ENCODE assay signal across 8 cellular contexts in the genomic region with DNA sequence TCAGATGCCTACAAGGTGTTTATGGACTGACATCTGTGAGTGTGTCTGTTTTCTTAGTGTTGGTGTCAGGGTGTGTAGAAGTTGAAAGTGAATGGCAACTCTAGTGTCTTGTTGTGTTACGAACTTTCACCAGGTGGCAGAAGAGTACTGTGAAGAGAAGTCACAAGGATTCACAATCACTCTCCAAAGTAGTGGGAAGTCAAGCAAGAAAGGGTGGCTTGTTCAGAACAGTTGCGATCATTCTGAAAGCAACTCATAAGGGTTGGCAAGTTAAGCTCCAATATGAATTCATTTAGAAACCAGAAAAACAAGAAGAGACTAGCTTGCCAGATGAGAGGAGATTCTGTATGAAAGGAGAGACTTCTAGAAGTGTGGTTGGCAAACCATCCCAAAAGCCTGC.
A peak's percentile ranks its signal among the peaks of the same experiment; 100 is the strongest.
DNase-seq lines count a peak whose midpoint lies in the region; ATAC-seq lines count a peak whose summit lies in the region.

No MANE protein-coding gene starts in this region.

- DNase-seq in activated gamma-delta T cell treated with Interleukin-2 at 50 U/mL for 16 hours (peak; percentile 33), activated gamma-delta T cell (lab: John Stamatoyannopoulos, UW) (no peak), HS-5 (ENCODE audit: low read depth) (peak; percentile 58), SK-N-MC (ENCODE audit: low read depth, low spot score) (peak; percentile 30), dedifferentiated amniotic fluid mesenchymal stem cell (ENCODE audit: extremely low spot score) (peak; percentile 77), mesendoderm (peak; percentile 78), NCI-H524 treated with DMSO at 0.1 percent for 48 hours (lab: John Stamatoyannopoulos, UW) (no peak)

- WGBS in mesendoderm (ENCODE audit: extremely low coverage, insufficient coverage, low lambda C conversion rate): no CpG with 5 or more reads among the region's 2 CpGs

- no peak overlapping the region for H4K5ac ChIP-seq in mesendoderm (ENCODE audit: low read length)

- H3K4me1 ChIP-seq in mesendoderm (ENCODE audit: control insufficient read depth, low read depth, low read length): no peaks in the 10 kb centered on the region

- H3K9ac ChIP-seq in SK-N-MC (ENCODE audit: insufficient read length) (no peak overlapping the region), mesendoderm (ENCODE audit: low read length) (no peak overlapping the region)

- no peak overlapping the region for H3K56ac ChIP-seq in mesendoderm (ENCODE audit: low read length)

- H3K27me3 ChIP-seq in mesendoderm (ENCODE audit: insufficient read depth, low read length, poor library complexity): no peaks in the 10 kb centered on the region

- no peak overlapping the region for H2AK5ac ChIP-seq in mesendoderm (ENCODE audit: low read length)

- H2BK15ac ChIP-seq in mesendoderm (replicated peaks; ENCODE audit: low read depth): no peak overlapping the region

- H3K36me3 ChIP-seq in SK-N-MC (ENCODE audit: insufficient read depth, low read length): no peaks in the 10 kb centered on the region
- H3K36me3 ChIP-seq in mesendoderm (ENCODE audit: control insufficient read depth, insufficient read depth, low read length): no peaks in the 10 kb centered on the region

- H3K4ac ChIP-seq in mesendoderm (ENCODE audit: low read depth, low read length): no peak overlapping the region

- H3K79me2 ChIP-seq in mesendoderm (ENCODE audit: control insufficient read depth, insufficient read depth, low read length): no peaks in the 10 kb centered on the region

- no peak overlapping the region for H3K4me2 ChIP-seq in mesendoderm (ENCODE audit: low read length)

- no peak overlapping the region for H4K8ac ChIP-seq in mesendoderm (ENCODE audit: low read depth, low read length)

- H3K23ac ChIP-seq in mesendoderm (ENCODE audit: low read length): no peak overlapping the region

- H3K4me3 ChIP-seq in SK-N-MC: no peak overlapping the region
- H3K4me3 ChIP-seq in mesendoderm (ENCODE audit: low read length): no peak overlapping the region

- H2BK120ac ChIP-seq in mesendoderm (ENCODE audit: low read depth, low read length): peak overlapping the region; percentile 38

- H3K9me3 ChIP-seq in SK-N-MC (ENCODE audit: low read depth, low read length): no peaks in the 10 kb centered on the region

- H3K27ac ChIP-seq in SK-N-MC (no peak overlapping the region), mesendoderm (ENCODE audit: low read depth, low read length) (no peak overlapping the region)

- peak; percentile 63 for ATAC-seq in GM21528 (IDR thresholded peaks at IDR 0.05; ENCODE audit: low FRiP score, unreplicated experiment)

- no peaks in the 10 kb centered on the region for H3K79me1 ChIP-seq in mesendoderm (ENCODE audit: low read length)

- H2BK5ac ChIP-seq in mesendoderm (ENCODE audit: low read length): no peak overlapping the region

- H3K18ac ChIP-seq in mesendoderm (ENCODE audit: low read length): no peak overlapping the region

Comparison
In these comparisons a context has a peak if more than half of its experiments do, and no peak if none do; other contexts are left out.
1. DNase-seq: peak in activated gamma-delta T cell treated with Interleukin-2 at 50 U/mL for 16 hours (single experiment), HS-5 (single experiment), SK-N-MC (single experiment), dedifferentiated amniotic fluid mesenchymal stem cell (single experiment) and mesendoderm (single experiment); none in activated gamma-delta T cell (single experiment) and NCI-H524 treated with DMSO at 0.1 percent for 48 hours (single experiment).